Comparison of ENCODE assay signal across 8 cellular contexts in the genomic region with DNA sequence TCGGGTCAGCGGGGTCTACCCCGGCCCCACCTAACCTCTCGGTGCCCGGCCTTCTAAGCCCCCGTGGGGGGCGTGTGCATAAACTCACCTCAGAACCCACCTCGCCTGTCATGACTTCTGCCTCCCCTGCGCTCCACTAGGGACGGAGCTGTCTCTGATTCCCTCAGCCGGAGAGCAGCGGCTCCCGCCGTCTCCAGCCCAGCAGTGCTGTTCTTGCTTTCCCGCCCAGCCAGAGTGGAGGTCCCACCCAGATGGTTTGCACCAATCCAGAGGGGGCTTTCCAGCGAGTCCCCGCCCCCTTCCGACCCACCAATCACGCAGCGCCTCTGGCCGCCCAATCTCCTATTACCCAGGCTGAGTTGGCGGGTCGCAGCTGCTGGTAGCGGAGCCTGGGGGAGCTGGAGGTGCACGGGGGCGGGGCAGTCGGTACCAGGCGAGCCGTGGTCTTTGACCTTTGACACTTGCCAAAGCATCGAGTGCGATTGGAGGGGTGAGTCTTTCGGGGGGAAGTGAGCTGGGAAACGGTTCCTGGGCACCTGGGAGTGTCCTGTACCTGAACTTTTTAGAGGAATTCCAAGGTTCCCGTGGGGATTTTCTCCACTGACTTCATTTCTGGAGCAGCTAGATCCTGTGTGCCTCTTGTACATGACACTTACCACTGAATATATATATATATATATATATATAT. TPM values are rescaled to one million over a fixed set of nuclear protein-coding genes. Genes with fewer than 3 reads are reported as not detected.
DNase-seq lines count a peak whose midpoint lies in the region; ATAC-seq, FAIRE-seq and TF ChIP-seq lines count a peak whose summit lies in the region.

CLSPN (minus strand) TSS at position 220 of the 688 bp plus-strand sequence; CDS start at position 112, 108 bp downstream.

- 0 to 2% methylated on average over 28 to 34 of the region's 34 CpGs for WGBS in pancreas, 2 donors
- 0% methylated on average over 14 to 34 of the region's 34 CpGs for WGBS in tibial nerve, 2 donors

- no peaks in the 10 kb centered on the region for H3K27me3 ChIP-seq in SU-DHL-6 (ENCODE audit: low read length)
- H3K27me3 ChIP-seq in pancreas: no peaks in the 10 kb centered on the region
- H3K27me3 ChIP-seq in tibial nerve: no peaks in the 10 kb centered on the region

- H3K27ac ChIP-seq in SU-DHL-6 (ENCODE audit: low read depth, low read length): peak within 1 kb of the TSS; percentile 89
- peak within 1 kb of the TSS; percentile 43 to 82 (median 74) for H3K27ac ChIP-seq in pancreas
- H3K27ac ChIP-seq in tibial nerve: peak within 1 kb of the TSS in 3 of 4 donors; percentile 64 to 79 (median 78)

- H3F3A ChIP-seq in SU-DHL-6 (ENCODE audit: insufficient read depth): peaks cover 16% of the 10 kb centered on the region

- peaks cover 43% of the 10 kb centered on the region for H3K79me2 ChIP-seq in SU-DHL-6 (ENCODE audit: insufficient read depth, low read length)

- H2AFZ ChIP-seq in SU-DHL-6 (ENCODE audit: low read depth, low read length, severe bottlenecking): peak within 1 kb of the TSS; percentile 89

- POLR2A ChIA-PET in activated naive CD8-positive, alpha-beta T cell treated with anti-CD3 and anti-CD28 coated beads, Interleukin-2, amount 10 ng/mL, durations not matched to agents 7 days and 5 days (lab: Charles Lee): interaction anchor here (0.6 to 3.2 kb wide), 30 partner anchors 9 to 784 kb away, joined by 3 to 26 read pairs (median 3); partner anchors contain the start of genes AGO1, AGO3, KIAA0319L and NCDN

- peak in 1 of 2 donors; percentile 61 for TF ChIP-seq EP300 in tibial nerve (IDR thresholded peaks at IDR 0.05)

- peaks cover 18% of the 10 kb centered on the region for H3K4me1 Mint-ChIP-seq in activated naive CD8-positive, alpha-beta T cell treated with anti-CD3 and anti-CD28 coated beads, Interleukin-2, amount 10 ng/mL, durations not matched to agents 7 days and 5 days

- ATAC-seq in HG02678 (IDR thresholded peaks at IDR 0.05; ENCODE audit: unreplicated experiment): peak; percentile 90
- ATAC-seq in activated naive CD8-positive, alpha-beta T cell treated with anti-CD3 and anti-CD28 coated beads, Interleukin-2, amount 10 ng/mL, durations not matched to agents 7 days and 5 days (ENCODE audit: low read depth): peak; percentile 96
- peak; percentile 100 for ATAC-seq in Right ventricle myocardium inferior
- peak; percentile 96 to 99 (median 98) for ATAC-seq in pancreas

- H3K9me3 ChIP-seq in SU-DHL-6 (ENCODE audit: insufficient read depth, low read length) (no peaks in the 10 kb centered on the region), pancreas (no peaks in the 10 kb centered on the region), tibial nerve (no peaks in the 10 kb centered on the region)

- TF ChIP-seq POLR2A in GM10847 (IDR thresholded peaks at IDR 0.05; ENCODE audit: extremely low read depth, insufficient read length): peak; percentile 76
- peak in 1 of 2 donors; percentile 30 for TF ChIP-seq POLR2A in tibial nerve (IDR thresholded peaks at IDR 0.05)

- FAIRE-seq in pancreas (lab: Jason Lieb, UNC): no peak

- 0 out of 2 replicates have a peak, but pooled peaks cover 13% of the 10 kb centered on the region for H4K20me1 ChIP-seq in SU-DHL-6 (ENCODE audit: low read depth, low read length)

- H3K27ac Mint-ChIP-seq in activated naive CD8-positive, alpha-beta T cell treated with anti-CD3 and anti-CD28 coated beads, Interleukin-2, amount 10 ng/mL, durations not matched to agents 7 days and 5 days: peak within 1 kb of the TSS; percentile 98

- intact Hi-C loops in Right ventricle myocardium inferior (cut with DNase I) (loop anchor here (1.0 kb wide), 1 partner anchor 129 kb away; the partner anchor contains the start of gene PSMB2), pancreas (cut with DNase I) (loop anchor here in 1 of 3 donors (5.0 kb wide), 1 partner anchor 203 kb away; no protein-coding TSS in a partner anchor)

- peak within 1 kb of the TSS; percentile 95 for H3K4me2 ChIP-seq in SU-DHL-6 (ENCODE audit: low read depth, low read length, poor library complexity, severe bottlenecking)

- peak within 1 kb of the TSS; percentile 100 for H3K4me3 Mint-ChIP-seq in activated naive CD8-positive, alpha-beta T cell treated with anti-CD3 and anti-CD28 coated beads, Interleukin-2, amount 10 ng/mL, durations not matched to agents 7 days and 5 days

- H3K4me3 ChIP-seq in SU-DHL-6 (ENCODE audit: insufficient read depth, low read length, poor library complexity, severe bottlenecking): peak within 1 kb of the TSS; percentile 92
- H3K4me3 ChIP-seq in pancreas: peak within 1 kb of the TSS; percentile 72 to 89 (median 88)
- peak within 1 kb of the TSS; percentile 42 to 80 (median 70) for H3K4me3 ChIP-seq in tibial nerve

- TF ChIP-seq CTCF in SU-DHL-6 (IDR thresholded peaks at IDR 0.05; ENCODE audit: insufficient read depth, low read length, poor library complexity, severe bottlenecking) (no peak), pancreas (IDR thresholded peaks at IDR 0.05) (no peak), tibial nerve (IDR thresholded peaks at IDR 0.05) (no peak)

- H3K36me3 ChIP-seq in SU-DHL-6 (ENCODE audit: low read length) (peaks cover 17% of the 10 kb centered on the region), pancreas (no peaks in the 10 kb centered on the region), tibial nerve (no peaks in the 10 kb centered on the region)

- H3K9me3 Mint-ChIP-seq in activated naive CD8-positive, alpha-beta T cell treated with anti-CD3 and anti-CD28 coated beads, Interleukin-2, amount 10 ng/mL, durations not matched to agents 7 days and 5 days: no peaks in the 10 kb centered on the region

- peaks cover 0 to 5% (median 0%) of the 10 kb centered on the region in 3 donors for H3K4me1 ChIP-seq in pancreas
- peaks cover 0 to 8% (median 0%) of the 10 kb centered on the region in 4 donors for H3K4me1 ChIP-seq in tibial nerve

- H3K27me3 Mint-ChIP-seq in activated naive CD8-positive, alpha-beta T cell treated with anti-CD3 and anti-CD28 coated beads, Interleukin-2, amount 10 ng/mL, durations not matched to agents 7 days and 5 days: no peaks in the 10 kb centered on the region

- no peaks in the 10 kb centered on the region for H3K9me2 ChIP-seq in SU-DHL-6 (replicated peaks; ENCODE audit: insufficient read depth, low read length)

- H3K9ac ChIP-seq in SU-DHL-6 (ENCODE audit: low read length): peak within 1 kb of the TSS; percentile 98

- DNase-seq in NCI-H128 (lab: John Stamatoyannopoulos, UW; ENCODE audit: unreplicated experiment) (peak; percentile 96), Right ventricle myocardium inferior (ENCODE audit: missing footprints) (peak; percentile 94), pancreas (peak; percentile 92 to 97 (median 95)), tibial nerve (ENCODE audit: low spot score in 2 of 2) (peak; percentile 83 to 91)
- peak; percentile 95 for DNase-seq in activated naive CD8-positive, alpha-beta T cell treated with anti-CD3 and anti-CD28 coated beads, Interleukin-2, amount 10 ng/mL, durations not matched to agents 7 days and 5 days

- peaks cover 11% of the 10 kb centered on the region for H3K36me3 Mint-ChIP-seq in activated naive CD8-positive, alpha-beta T cell treated with anti-CD3 and anti-CD28 coated beads, Interleukin-2, amount 10 ng/mL, durations not matched to agents 7 days and 5 days

RNA-seq across cellular contexts. Expression of gene CLSPN, which starts in this region (rescaled TPM):
- total RNA-seq in activated naive CD8-positive, alpha-beta T cell treated with anti-CD3 and anti-CD28 coated beads, Interleukin-2, amount 10 ng/mL, durations not matched to agents 7 days and 5 days: 10 to 100 TPM; 49.6 to 49.7 TPM
- 0.95 TPM for total RNA-seq in Right ventricle myocardium inferior
- under 1 TPM in 5 of 6 donors, not detected in 1; 0.12 to 1.00 (median 0.49) TPM for total RNA-seq in pancreas
- under 1 TPM in 1 of 2 donors, not detected in 1; 0.23 TPM for polyA plus RNA-seq in pancreas
- under 1 TPM in 3 of 4 donors, not detected in 1; under 0.01 to 0.42 (median 0.30) TPM for total RNA-seq in tibial nerve

Comparison
In these comparisons a context has a peak if more than half of its experiments do, and no peak if none do; other contexts are left out.
1. Peak in every context shown above with its lines: DNase-seq, ATAC-seq, H3K4me3 ChIP-seq and H3K27ac ChIP-seq.
2. RNA of gene CLSPN (total RNA-seq): 49.6 to 49.7 TPM in activated naive CD8-positive, alpha-beta T cell treated with anti-CD3 and anti-CD28 coated beads, Interleukin-2, amount 10 ng/mL, durations not matched to agents 7 days and 5 days; 0.95 TPM in Right ventricle myocardium inferior (single experiment), 0.12 to 1.00 TPM in pancreas and under 0.01 to 0.42 TPM in tibial nerve; every median in the first group is over 10 times any median in the second.
3. Peak in DNase-seq and ATAC-seq in Right ventricle myocardium inferior; RNA of the gene not detected or under 1 TPM.
4. Peak in DNase-seq, ATAC-seq, H3K4me3 ChIP-seq and H3K27ac ChIP-seq in pancreas; RNA of the gene not detected or under 1 TPM.
5. Peak in DNase-seq, H3K4me3 ChIP-seq and H3K27ac ChIP-seq in tibial nerve; RNA of the gene not detected or under 1 TPM.